In the genomic region with DNA sequence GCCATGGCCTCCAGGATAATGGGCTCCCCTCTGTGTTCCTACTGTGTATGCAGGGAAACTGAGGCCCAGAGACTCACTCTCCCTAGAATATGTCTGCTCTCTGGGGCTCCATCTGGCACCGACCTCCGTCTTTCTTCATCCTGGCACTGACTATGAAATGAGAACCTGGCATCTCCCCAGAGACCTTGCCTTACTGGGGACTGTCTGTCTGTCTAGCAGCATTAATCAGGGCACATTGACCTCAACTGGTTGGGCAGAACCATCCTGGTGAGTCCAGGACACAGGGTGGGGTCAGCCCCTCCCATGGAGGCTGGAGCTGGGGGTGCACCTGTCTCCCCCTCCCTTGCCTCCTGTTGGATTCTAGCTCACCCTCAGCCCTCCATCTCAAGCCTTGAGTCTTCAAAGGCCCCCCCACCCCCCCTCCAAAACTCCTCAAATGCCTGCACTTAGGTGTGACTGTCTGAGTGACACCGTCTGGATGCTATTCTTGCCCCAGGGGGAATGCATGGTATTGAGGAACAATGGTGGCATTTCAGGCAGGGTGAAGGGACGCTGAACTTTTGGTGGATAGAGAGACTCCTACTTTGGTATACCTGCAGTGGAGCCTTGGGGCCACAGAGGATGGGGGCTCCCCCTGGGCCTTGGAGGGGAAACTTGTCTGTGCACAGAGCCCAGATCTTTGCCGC, we compare ENCODE assay signal across 17 cellular contexts. TPM values are rescaled to one million over a fixed set of nuclear protein-coding genes. Genes with fewer than 3 reads are reported as not detected.
DNase-seq lines count a peak whose midpoint lies in the region; ATAC-seq and TF ChIP-seq lines count a peak whose summit lies in the region.
"Had no signal": no experiment of that assay in that cellular context is flagged by ENCODE, and none has a peak within 500 bp of the region (broad histone marks: within the 10 kb centered on the region; RNA-seq: fewer than 3 reads in every experiment).

No MANE protein-coding gene starts in this region.

- H3K4me2 ChIP-seq in OCI-LY1 (ENCODE audit: low read length): no peak overlapping the region; the same call in 1 of the 2 replicates
- H3K4me2 ChIP-seq: A549 had no signal

- H3K4me3 ChIP-seq in OCI-LY1 (ENCODE audit: low read depth, low read length, poor library complexity, severe bottlenecking): no peak overlapping the region
- no peak overlapping the region for H3K4me3 ChIP-seq in lower lobe of right lung
- no peak overlapping the region for H3K4me3 ChIP-seq in psoas muscle
- H3K4me3 ChIP-seq: A549 had no signal

- no peaks in the 10 kb centered on the region for H4K20me1 ChIP-seq in OCI-LY1 (ENCODE audit: insufficient read depth, low read length)

- TF ChIP-seq CTCF in OCI-LY1 (IDR thresholded peaks at IDR 0.05; ENCODE audit: low read length) (no peak), lower lobe of right lung (IDR thresholded peaks at IDR 0.05) (no peak), psoas muscle (IDR thresholded peaks at IDR 0.05) (no peak)

- H3K9me3 ChIP-seq in OCI-LY1 (ENCODE audit: low read length): no peaks in the 10 kb centered on the region
- H3K9me3 ChIP-seq in lower lobe of right lung: no peaks in the 10 kb centered on the region
- no peaks in the 10 kb centered on the region for H3K9me3 ChIP-seq in psoas muscle
- H3K9me3 ChIP-seq: A549 had no signal

- H3K4me1 ChIP-seq in OCI-LY1 (ENCODE audit: insufficient read depth, low read length, severe bottlenecking) (peaks cover 45% of the 10 kb centered on the region), lower lobe of right lung (no peaks in the 10 kb centered on the region), psoas muscle (peaks cover 9% of the 10 kb centered on the region)
- H3K4me1 ChIP-seq: A549 had no signal

- H3F3A ChIP-seq in OCI-LY1 (ENCODE audit: insufficient read depth, low read length): no peaks in the 10 kb centered on the region

- H3K9me2 ChIP-seq in OCI-LY1 (ENCODE audit: low read depth, low read length): no peaks in the 10 kb centered on the region

- H3K27me3 ChIP-seq in OCI-LY1 (ENCODE audit: insufficient read depth, low read length) (no peaks in the 10 kb centered on the region), lower lobe of right lung (ENCODE audit: low read depth) (peaks cover 95% of the 10 kb centered on the region), psoas muscle (ENCODE audit: insufficient read depth in 3 of 3, low read length in 2 of 3) (peaks cover 0 to 13% (median 2%) of the 10 kb centered on the region in 3 donors)

- H3K27ac ChIP-seq in OCI-LY1 (ENCODE audit: low read depth, low read length, poor library complexity, severe bottlenecking) (peak overlapping the region; percentile 45), epithelial cell of prostate (peak overlapping the region; percentile 29), lower lobe of right lung (no peak overlapping the region), psoas muscle (no peak overlapping the region)
- H3K27ac ChIP-seq: A549 had no signal

- H3K79me2 ChIP-seq in OCI-LY1 (ENCODE audit: insufficient read depth, low read length): no peaks in the 10 kb centered on the region

- no peak for ATAC-seq in lower lobe of right lung
- peak in 3 of 4 donors; percentile 42 to 78 (median 75) for ATAC-seq in psoas muscle
- ATAC-seq in HG02973 (IDR thresholded peaks at IDR 0.05; ENCODE audit: unreplicated experiment): no peak
- ATAC-seq: A549 had no signal

- 23 to 59% (median 36%) methylated on average over 5 of the region's 5 CpGs for WGBS in psoas muscle, 3 donors

- intact Hi-C loops in lower lobe of right lung (cut with DNase I): no loop called here
- intact Hi-C loops in psoas muscle (cut with DNase I): no loop called here

- H3K36me3 ChIP-seq in OCI-LY1 (ENCODE audit: insufficient read depth, low read length): no peaks in the 10 kb centered on the region
- H3K36me3 ChIP-seq in lower lobe of right lung: no peaks in the 10 kb centered on the region
- no peaks in the 10 kb centered on the region for H3K36me3 ChIP-seq in psoas muscle (ENCODE audit: insufficient read depth in 1 of 2, low read depth in 1 of 2)

- H3K9ac ChIP-seq in OCI-LY1 (ENCODE audit: low read length): no peak overlapping the region

- H2AFZ ChIP-seq in OCI-LY1 (ENCODE audit: low read length): no peak overlapping the region

- DNase-seq in epithelial cell of prostate (ENCODE audit: low read depth, low spot score) (no peak), lower lobe of right lung (peak; percentile 9), psoas muscle (peak in 1 of 2 donors; percentile 39), CD1c-positive myeloid dendritic cell (ENCODE audit: extremely low spot score) (no peak), putamen (ENCODE audit: low spot score) (no peak), foreskin melanocyte (no peak)
- DNase-seq: Calu3; CD4-positive, CD25-positive, alpha-beta regulatory T cell; DMS 273 treated with DMSO at 0.1 percent for 48 hours; DMS79; EL; IMR-90; KBM-7 had no signal

RNA-seq across cellular contexts. Expression of gene PITX1, which starts 12.8 kb away (rescaled TPM):
- total RNA-seq in lower lobe of right lung (0.47 TPM), psoas muscle (10 to 100 TPM; 35.8 to 84.0 (median 58.9) TPM)
- polyA plus RNA-seq in psoas muscle: 100 to 1,000 TPM in 1 of 3 donors, 10 to 100 TPM in 2; 13.6 to 103 (median 38.7) TPM
- total RNA-seq: CD4-positive, CD25-positive, alpha-beta regulatory T cell; H7 had no signal
- polyA plus RNA-seq: CD4-positive, CD25-positive, alpha-beta regulatory T cell had no signal

Comparison
In these comparisons a context has a peak if more than half of its experiments do, and no peak if none do; other contexts are left out.
1. H3K27ac ChIP-seq: peak in OCI-LY1 (single experiment) and epithelial cell of prostate (single experiment); none in lower lobe of right lung (single experiment) and psoas muscle (single experiment).
2. ATAC-seq: peak in psoas muscle (3 of 4); none in lower lobe of right lung (0 of 2) and HG02973 (single experiment).
3. RNA of gene PITX1, which starts 12.8 kb away (total RNA-seq): 35.8 to 84.0 TPM in psoas muscle; 0.47 TPM in lower lobe of right lung (single experiment); every median in the first group is over 10 times any median in the second.